ENCODE assay signal across 20 cellular contexts in genomic region chr2:158809816-158810215, GRCh38. TPM values are rescaled to one million over a fixed set of nuclear protein-coding genes. Genes with fewer than 3 reads are reported as not detected.
DNase-seq lines count a peak whose midpoint lies in the region; ATAC-seq and TF ChIP-seq lines count a peak whose summit lies in the region.
"Had no signal": no experiment of that assay in that cellular context is flagged by ENCODE, and none has a peak within 500 bp of the region (broad histone marks: within the 10 kb centered on the region; RNA-seq: fewer than 3 reads in every experiment).

No MANE protein-coding gene starts in this region.

- H3K4me3 ChIP-seq in PC-3 (ENCODE audit: low read length) (no peak overlapping the region), fibroblast of mammary gland (ENCODE audit: control insufficient read depth, low read depth, low read length) (no peak overlapping the region)
- H3K4me3 ChIP-seq: A549 had no signal

- no peaks in the 10 kb centered on the region for H3K79me2 ChIP-seq in PC-3 (ENCODE audit: low read length)

- TF ChIP-seq CTCF in PC-3 (conservative IDR thresholded peaks at IDR 0.05; ENCODE audit: low read depth, low read length) (no peak), fibroblast of mammary gland (conservative IDR thresholded peaks at IDR 0.05; ENCODE audit: control insufficient read depth, insufficient read depth, low read depth, low read length) (no peak)

- H4K20me1 ChIP-seq in PC-3 (ENCODE audit: low read length): no peaks in the 10 kb centered on the region

- POLR2A ChIA-PET in PC-3 (lab: Charles Lee; ENCODE audit: unreplicated experiment): no interaction called here

- BruUV-seq in PC-3 (replicated peaks; lab: Mats Ljungman, UMichigan): no TSS peak

- no peak overlapping the region for H2AFZ ChIP-seq in PC-3 (ENCODE audit: low read length)

- H3K9me3 ChIP-seq in PC-3 (ENCODE audit: low read length): no peaks in the 10 kb centered on the region
- H3K9me3 ChIP-seq: A549 had no signal

- no peaks in the 10 kb centered on the region for H3F3A ChIP-seq in PC-3 (ENCODE audit: low read length, unreplicated experiment)

- intact Hi-C loops in PC-3 (cut with micrococcal nuclease): no loop called here

- no peak for ATAC-seq in PC-3
- ATAC-seq: A549; CD8-positive, alpha-beta T cell had no signal

- H3K9me2 ChIP-seq in PC-3 (replicated peaks; ENCODE audit: low read length): no peaks in the 10 kb centered on the region

- no peak overlapping the region for H3K9ac ChIP-seq in PC-3 (ENCODE audit: low read length)

- CTCF ChIA-PET in PC-3 (lab: Charles Lee): no interaction called here

- peak; percentile 25 for DNase-seq in LHCN-M2 (ENCODE audit: low read depth)
- peak; percentile 41 for DNase-seq in PC-3
- peak; percentile 63 for DNase-seq in fibroblast of mammary gland (ENCODE audit: low read depth)
- no peak for DNase-seq in T1000 (lab: John Stamatoyannopoulos, UW)
- DNase-seq in activated gamma-delta T cell treated with Interleukin-2 at 50 U/mL for 16 hours: no peak
- DNase-seq in NCI-H2029 (lab: John Stamatoyannopoulos, UW): no peak
- DNase-seq: CD8-positive, alpha-beta T cell; COR-L47; DMS153; DMS79 treated with DMSO at 0.1 percent for 48 hours; EL; GDM1; HCEC 1CT; HFFc6; IMR-90 had no signal

- peaks cover 29% of the 10 kb centered on the region for H3K27me3 ChIP-seq in PC-3 (ENCODE audit: low read length)

- H3K4me1 ChIP-seq in PC-3 (ENCODE audit: insufficient read depth, low read length): no peaks in the 10 kb centered on the region
- H3K4me1 ChIP-seq: A549 had no signal

- no peak overlapping the region for H3K27ac ChIP-seq in PC-3 (ENCODE audit: low read length)
- H3K27ac ChIP-seq: A549, HL-60 had no signal

- no peaks in the 10 kb centered on the region for H3K36me3 ChIP-seq in PC-3 (ENCODE audit: low read depth, low read length)

- no peak overlapping the region for H3K4me2 ChIP-seq in PC-3 (ENCODE audit: low read length)
- H3K4me2 ChIP-seq: A549 had no signal

RNA-seq across cellular contexts. Expression of gene DAPL1, which starts 14.7 kb away (rescaled TPM):
- 0.34 TPM in 1 of 2 replicates, not detected in the other for total RNA-seq in LHCN-M2 (2014; rRNA removed)
- not detected for polyA plus RNA-seq in LHCN-M2 (2012)
- not detected in 2 replicates for total RNA-seq in PC-3 (2014; rRNA removed)
- total RNA-seq: CD8-positive, alpha-beta T cell; H1; HFFc6; IMR-90 had no signal
- polyA plus RNA-seq: A549, BJ, CD14-positive monocyte, H1, IMR-90 had no signal

Comparison
In these comparisons a context has a peak if more than half of its experiments do, and no peak if none do; other contexts are left out.
1. DNase-seq: peak in LHCN-M2 (single experiment), PC-3 (single experiment) and fibroblast of mammary gland (single experiment); none in T1000 (single experiment), activated gamma-delta T cell treated with Interleukin-2 at 50 U/mL for 16 hours (single experiment) and NCI-H2029 (single experiment).